Comparison of ENCODE assay signal across 17 cellular contexts in genomic region chr2:239496700-239497099, GRCh38.
DNase-seq lines count a peak whose midpoint lies in the region; ATAC-seq and TF ChIP-seq lines count a peak whose summit lies in the region.
"Had no signal": no experiment of that assay in that cellular context is flagged by ENCODE, and none has a peak within 500 bp of the region (broad histone marks: within the 10 kb centered on the region; RNA-seq: fewer than 3 reads in every experiment).

No MANE protein-coding gene starts in this region.

- CTCF ChIA-PET in activated CD8-positive, alpha-beta T cell treated with anti-CD3 and anti-CD28 coated beads for 36 hours (lab: Charles Lee) = no interaction called here

- H3K36me3 ChIP-seq in suprapubic skin = no peaks in the 10 kb centered on the region
- H3K36me3 ChIP-seq in WERI-Rb-1 = no peaks in the 10 kb centered on the region
- H3K36me3 ChIP-seq: SJCRH30 had no signal

- peaks cover 20% of the 10 kb centered on the region for H3K4me1 ChIP-seq in suprapubic skin
- H3K4me1 ChIP-seq: SJCRH30 had no signal

- peak; percentile 62 to 83 for ATAC-seq in activated naive CD4-positive, alpha-beta T cell treated with anti-CD3 and anti-CD28 coated beads, Interleukin-2, amount 50 U/mL, for 72 hours
- peak; percentile 67 for ATAC-seq in activated CD8-positive, alpha-beta T cell treated with anti-CD3 and anti-CD28 coated beads for 36 hours
- ATAC-seq: natural killer cell had no signal

- 100% methylated on average over 1 of the region's 2 CpGs for WGBS in suprapubic skin

- no peak for DNase-seq in activated naive CD4-positive, alpha-beta T cell treated with anti-CD3 and anti-CD28 coated beads, Interleukin-2, amount 50 U/mL, for 72 hours (ENCODE audit: low spot score in 2 of 2)
- DNase-seq in activated naive CD4-positive, alpha-beta T cell treated with Interleukin-2 at 50 U/mL for 16 hours = no peak
- DNase-seq in HT1080 (ENCODE audit: low read depth) = peak; percentile 30
- DNase-seq in activated CD8-positive, alpha-beta T cell treated with anti-CD3 and anti-CD28 coated beads for 36 hours = peak; percentile 24
- no peak for DNase-seq in NCI-H524 treated with DMSO at 0.1 percent for 48 hours (lab: John Stamatoyannopoulos, UW)
- DNase-seq in suprapubic skin (ENCODE audit: low spot score in 2 of 2) = no peak
- DNase-seq in WERI-Rb-1 = no peak
- DNase-seq: activated B cell treated with CpG ODN at 0.5 μM for 24 hours; activated naive CD4-positive, alpha-beta T cell treated with anti-CD3 and anti-CD28 coated beads, Interleukin-2, amount 10 ng/mL, durations not matched to agents 7 days and 5 days; mesenchymal stem cell; natural killer cell; NCI-H1694; NCI-H226; stimulated activated CD4-positive, alpha-beta T cell treated with anti-CD3 and anti-CD28 coated beads, Interleukin-4, amount 100 ng/mL, for 1 hour had no signal

- POLR2A ChIA-PET in activated CD8-positive, alpha-beta T cell treated with anti-CD3 and anti-CD28 coated beads for 36 hours (lab: Charles Lee) = no interaction called here

- H3K27me3 ChIP-seq in suprapubic skin (peaks cover 3% of the 10 kb centered on the region), WERI-Rb-1 (ENCODE audit: insufficient read depth, low read depth, severe bottlenecking) (peaks cover 100% of the 10 kb centered on the region)

- H3K27me3 Mint-ChIP-seq in activated CD8-positive, alpha-beta T cell treated with anti-CD3 and anti-CD28 coated beads for 36 hours = peaks cover 1% of the 10 kb centered on the region
- peaks cover 18% of the 10 kb centered on the region for H3K27me3 Mint-ChIP-seq in nephron (ENCODE audit: low read depth)

- H3K27ac Mint-ChIP-seq in activated naive CD4-positive, alpha-beta T cell treated with anti-CD3 and anti-CD28 coated beads, Interleukin-2, amount 50 U/mL, for 72 hours = no peak overlapping the region
- H3K27ac Mint-ChIP-seq in activated CD8-positive, alpha-beta T cell treated with anti-CD3 and anti-CD28 coated beads for 36 hours = no peak overlapping the region
- peak overlapping the region in 2 of 3 experiments; percentile 41 to 76 for H3K27ac Mint-ChIP-seq in nephron
- H3K27ac Mint-ChIP-seq: activated B cell treated with CpG ODN at 0.5 μM for 24 hours; activated naive CD4-positive, alpha-beta T cell treated with anti-CD3 and anti-CD28 coated beads, Interleukin-2, amount 10 ng/mL, durations not matched to agents 7 days and 5 days; natural killer cell; progenitor cell of endocrine pancreas had no signal

- no peaks in the 10 kb centered on the region for H3K4me1 Mint-ChIP-seq in activated CD8-positive, alpha-beta T cell treated with anti-CD3 and anti-CD28 coated beads for 36 hours (ENCODE audit: low read depth)
- peaks cover 40% of the 10 kb centered on the region for H3K4me1 Mint-ChIP-seq in nephron
- H3K4me1 Mint-ChIP-seq: activated B cell treated with CpG ODN at 0.5 μM for 24 hours; activated naive CD4-positive, alpha-beta T cell treated with anti-CD3 and anti-CD28 coated beads, Interleukin-2, amount 10 ng/mL, durations not matched to agents 7 days and 5 days had no signal

- intact Hi-C loops in activated CD8-positive, alpha-beta T cell treated with anti-CD3 and anti-CD28 coated beads for 36 hours (cut with micrococcal nuclease) = no loop called here

- no peak for TF ChIP-seq POLR2A in suprapubic skin (IDR thresholded peaks at IDR 0.05)

- no peak for TF ChIP-seq EP300 in suprapubic skin (IDR thresholded peaks at IDR 0.05)

- H3K4me3 Mint-ChIP-seq in activated CD8-positive, alpha-beta T cell treated with anti-CD3 and anti-CD28 coated beads for 36 hours = no peak overlapping the region
- no peak overlapping the region for H3K4me3 Mint-ChIP-seq in nephron
- H3K4me3 Mint-ChIP-seq: activated B cell treated with CpG ODN at 0.5 μM for 24 hours; activated naive CD4-positive, alpha-beta T cell treated with anti-CD3 and anti-CD28 coated beads, Interleukin-2, amount 10 ng/mL, durations not matched to agents 7 days and 5 days; natural killer cell had no signal

- H3K9me3 ChIP-seq in suprapubic skin (no peaks in the 10 kb centered on the region), WERI-Rb-1 (ENCODE audit: severe bottlenecking) (peaks cover 12% of the 10 kb centered on the region)
- H3K9me3 ChIP-seq: SJCRH30 had no signal

- TF ChIP-seq CTCF in activated CD8-positive, alpha-beta T cell treated with anti-CD3 and anti-CD28 coated beads for 36 hours (IDR thresholded peaks at IDR 0.05) = no peak
- TF ChIP-seq CTCF in nephron (IDR thresholded peaks at IDR 0.05; ENCODE audit: unreplicated experiment in 3 of 3) (no peak), suprapubic skin (IDR thresholded peaks at IDR 0.05) (no peak), WERI-Rb-1 (IDR thresholded peaks at IDR 0.05; ENCODE audit: low read depth, low read length) (no peak)

- H3K4me3 ChIP-seq in suprapubic skin = no peak overlapping the region
- H3K4me3 ChIP-seq in WERI-Rb-1 (ENCODE audit: low read depth, low read length) = no peak overlapping the region
- H3K4me3 ChIP-seq: SJCRH30 had no signal

- no peaks in the 10 kb centered on the region for H3K36me3 Mint-ChIP-seq in activated naive CD4-positive, alpha-beta T cell treated with anti-CD3 and anti-CD28 coated beads, Interleukin-2, amount 50 U/mL, for 72 hours
- H3K36me3 Mint-ChIP-seq in activated CD8-positive, alpha-beta T cell treated with anti-CD3 and anti-CD28 coated beads for 36 hours (ENCODE audit: low read depth) = no peaks in the 10 kb centered on the region
- no peaks in the 10 kb centered on the region for H3K36me3 Mint-ChIP-seq in nephron (ENCODE audit: low read depth)
- H3K36me3 Mint-ChIP-seq: activated naive CD4-positive, alpha-beta T cell treated with anti-CD3 and anti-CD28 coated beads, Interleukin-2, amount 10 ng/mL, durations not matched to agents 7 days and 5 days; natural killer cell had no signal

- H3K27ac ChIP-seq in suprapubic skin = no peak overlapping the region
- no peak overlapping the region for H3K27ac ChIP-seq in WERI-Rb-1
- H3K27ac ChIP-seq: SJCRH30 had no signal

- H3K9me3 Mint-ChIP-seq in activated naive CD4-positive, alpha-beta T cell treated with anti-CD3 and anti-CD28 coated beads, Interleukin-2, amount 50 U/mL, for 72 hours = peaks cover 0 to 4% of the 10 kb centered on the region in 2 donors
- no peaks in the 10 kb centered on the region for H3K9me3 Mint-ChIP-seq in activated CD8-positive, alpha-beta T cell treated with anti-CD3 and anti-CD28 coated beads for 36 hours
- no peaks in the 10 kb centered on the region for H3K9me3 Mint-ChIP-seq in nephron
- H3K9me3 Mint-ChIP-seq: activated naive CD4-positive, alpha-beta T cell treated with anti-CD3 and anti-CD28 coated beads, Interleukin-2, amount 10 ng/mL, durations not matched to agents 7 days and 5 days; natural killer cell had no signal

Comparison
In these comparisons a context has a peak if more than half of its experiments do, and no peak if none do; other contexts are left out.
1. DNase-seq: peak in HT1080 (single experiment) and activated CD8-positive, alpha-beta T cell treated with anti-CD3 and anti-CD28 coated beads for 36 hours (single experiment); none in activated naive CD4-positive, alpha-beta T cell treated with anti-CD3 and anti-CD28 coated beads, Interleukin-2, amount 50 U/mL, for 72 hours (0 of 2), activated naive CD4-positive, alpha-beta T cell treated with Interleukin-2 at 50 U/mL for 16 hours (single experiment), NCI-H524 treated with DMSO at 0.1 percent for 48 hours (single experiment), suprapubic skin (0 of 2) and WERI-Rb-1 (single experiment).
2. H3K27ac Mint-ChIP-seq: peak in nephron (2 of 3); none in activated naive CD4-positive, alpha-beta T cell treated with anti-CD3 and anti-CD28 coated beads, Interleukin-2, amount 50 U/mL, for 72 hours (0 of 2) and activated CD8-positive, alpha-beta T cell treated with anti-CD3 and anti-CD28 coated beads for 36 hours (single experiment).